In genomic region chr1:156577512-156577911, GRCh38 we compare ENCODE assay signal across 24 cellular contexts. TPM values are rescaled to one million over a fixed set of nuclear protein-coding genes. Genes with fewer than 3 reads are reported as not detected.
DNase-seq lines count a peak whose midpoint lies in the region; ATAC-seq, FAIRE-seq and TF ChIP-seq lines count a peak whose summit lies in the region.
"Had no signal": no experiment of that assay in that cellular context is flagged by ENCODE, and none has a peak within 500 bp of the region (broad histone marks: within the 10 kb centered on the region; RNA-seq: fewer than 3 reads in every experiment).

No MANE protein-coding gene starts in this region.

- H3K36me3 ChIP-seq in left lung (no peaks in the 10 kb centered on the region), small intestine (ENCODE audit: control insufficient read depth in 2 of 2, insufficient read depth in 2 of 2, low read length in 2 of 2) (no peaks in the 10 kb centered on the region)
- H3K36me3 ChIP-seq: ovary, upper lobe of right lung had no signal

- ATAC-seq in left lung (peak; percentile 43), HG02885 (IDR thresholded peaks at IDR 0.05; ENCODE audit: poor library complexity, unreplicated experiment) (no peak), HG02973 (IDR thresholded peaks at IDR 0.05; ENCODE audit: unreplicated experiment) (no peak)
- ATAC-seq: upper lobe of right lung had no signal

- FAIRE-seq in small intestine (lab: Jason Lieb, UNC) = no peak

- H3K9me3 ChIP-seq in left lung (no peaks in the 10 kb centered on the region), small intestine (ENCODE audit: control insufficient read depth, low read depth) (no peaks in the 10 kb centered on the region)
- H3K9me3 ChIP-seq: ovary, upper lobe of right lung had no signal

- H3K27me3 ChIP-seq in left lung (no peaks in the 10 kb centered on the region), small intestine (ENCODE audit: control insufficient read depth in 2 of 2, insufficient read depth in 2 of 2, low read length in 2 of 2) (no peaks in the 10 kb centered on the region)
- H3K27me3 ChIP-seq: ovary, upper lobe of right lung had no signal

- no peak overlapping the region for H3K4me3 ChIP-seq in left lung
- H3K4me3 ChIP-seq in small intestine (ENCODE audit: low read depth in 1 of 2, low read length in 2 of 2) = no peak overlapping the region
- H3K4me3 ChIP-seq: ovary, upper lobe of right lung had no signal

- peak; percentile 49 for DNase-seq in NCI-H82 (lab: John Stamatoyannopoulos, UW)
- DNase-seq in NCI-H82 treated with DMSO at 0.1 percent for 48 hours (lab: John Stamatoyannopoulos, UW; ENCODE audit: unreplicated experiment) = no peak
- DNase-seq in NCI-H748 (lab: John Stamatoyannopoulos, UW; ENCODE audit: unreplicated experiment) = peak; percentile 50
- DNase-seq in left lung = no peak
- peak; percentile 37 for DNase-seq in small intestine
- no peak for DNase-seq in GM20000 (ENCODE audit: low spot score)
- DNase-seq: ACHN; activated CD4-positive, CD25-positive, alpha-beta regulatory T cell treated with anti-CD3 and anti-CD28 coated beads, Interleukin-2, amount 50 U/mL, for 72 hours; activated naive CD4-positive, alpha-beta T cell; activated T-cell treated with anti-CD3 and anti-CD28 coated beads, Interleukin-2, amount 50 U/mL, for 1 hour; amniotic stem cell; GDM1; H7; KBM-7; MM.1S; NCI-H510A treated with DMSO at 0.1 percent for 48 hours; ovary; stimulated activated CD4-positive, alpha-beta T cell treated with anti-CD3 and anti-CD28 coated beads, Interleukin-15, amount 100 ng/mL, for 24 hours; upper lobe of right lung had no signal

- H3K27ac ChIP-seq in left lung (no peak overlapping the region), small intestine (ENCODE audit: low read depth in 1 of 2, low read length in 1 of 2) (no peak overlapping the region)
- H3K27ac ChIP-seq: ovary, upper lobe of right lung had no signal

- intact Hi-C loops in left lung (cut with DNase I) = no loop called here

- no peak for TF ChIP-seq CTCF in left lung (IDR thresholded peaks at IDR 0.05)
- no peak for TF ChIP-seq CTCF in GM20000 (IDR thresholded peaks at IDR 0.05; ENCODE audit: extremely low read depth, missing control alignments)

- H3K4me1 ChIP-seq in left lung (peaks cover 0 to 3% of the 10 kb centered on the region in 2 donors), small intestine (ENCODE audit: control insufficient read depth in 2 of 2, insufficient read depth in 1 of 2, low read depth in 1 of 2, low read length in 1 of 2) (no peaks in the 10 kb centered on the region)
- H3K4me1 ChIP-seq: upper lobe of right lung had no signal

- WGBS in small intestine, 3 donors = 75 to 91% (median 79%) methylated on average over 1 of the region's 1 CpG

RNA-seq across cellular contexts. Expression of gene TTC24, which starts 2.0 kb away (rescaled TPM):
- total RNA-seq in left lung = not detected
- under 1 TPM in 1 of 3 donors, not detected in 2; 0.19 TPM for polyA plus RNA-seq in small intestine
- total RNA-seq: cardiac septum, subcutaneous adipose tissue, upper lobe of right lung had no signal

RNA-seq across cellular contexts. Expression of gene IQGAP3, which starts 5.1 kb away (rescaled TPM):
- total RNA-seq in left lung = 10 to 100 TPM in 1 of 2 donors, 1 to 10 TPM in 1; 2.8 to 10.3 TPM
- polyA plus RNA-seq in small intestine = 10 to 100 TPM in 1 of 3 donors, under 1 TPM in 2; 0.54 to 13.8 (median 0.89) TPM

RNA-seq across cellular contexts. Expression of gene NAXE, which starts 14.1 kb away (rescaled TPM):
- total RNA-seq in left lung = 10 to 100 TPM; 77.6 to 81.6 TPM
- 100 to 1,000 TPM in 1 of 3 donors, 10 to 100 TPM in 2; 94.2 to 105 (median 94.5) TPM for polyA plus RNA-seq in small intestine

RNA-seq across cellular contexts. Expression of gene GPATCH4, which starts 23.8 kb away (rescaled TPM):
- 10 to 100 TPM; 16.1 to 29.1 TPM for total RNA-seq in left lung
- polyA plus RNA-seq in small intestine = 10 to 100 TPM in 2 of 3 donors, 1 to 10 TPM in 1; 8.9 to 31.0 (median 11.1) TPM

RNA-seq across cellular contexts. Expression of gene HAPLN2, which starts 41.7 kb away (rescaled TPM):
- under 1 TPM in 1 of 2 donors, not detected in 1; 0.18 TPM for total RNA-seq in left lung
- polyA plus RNA-seq in small intestine = 10 to 100 TPM in 2 of 3 donors, under 1 TPM in 1; 0.82 to 25.9 (median 12.5) TPM
- polyA plus RNA-seq: CD14-positive monocyte had no signal

Comparison
In these comparisons a context has a peak if more than half of its experiments do, and no peak if none do; other contexts are left out.
1. DNase-seq: peak in NCI-H82 (single experiment), NCI-H748 (single experiment) and small intestine (single experiment); none in NCI-H82 treated with DMSO at 0.1 percent for 48 hours (single experiment), left lung (0 of 2) and GM20000 (single experiment).